ENCODE assay signal across 1 cellular context in the genomic region with DNA sequence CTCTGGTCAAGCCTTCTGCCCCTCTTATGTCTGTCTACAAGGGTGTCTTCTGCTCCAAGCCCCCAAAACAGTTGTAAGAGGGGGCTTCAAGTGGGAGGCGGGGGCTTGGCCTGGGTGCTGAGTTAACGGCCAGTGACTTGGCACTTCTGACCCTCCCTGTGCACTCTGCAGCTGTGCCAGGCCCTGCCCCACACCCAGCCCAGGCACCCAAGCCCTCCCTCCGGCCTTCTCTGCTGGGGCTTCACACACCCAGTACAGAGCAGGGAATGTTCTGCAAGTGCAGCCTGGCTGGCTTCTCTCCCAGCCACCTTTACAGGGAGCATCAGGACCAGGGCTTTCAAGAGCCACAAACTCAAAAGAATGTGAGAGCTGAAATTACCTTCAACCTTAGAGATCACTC.
TF ChIP-seq lines count a peak whose summit lies in the region.

No MANE protein-coding gene starts in this region.

TF ChIP-seq in WTC11, 78 proteins besides CTCF, POLR2A, EP300 and RAD21 (continued from another document):
- TF ChIP-seq GTF2I (CRISPR knock-in tag; conservative IDR thresholded peaks at IDR 0.05) = no peak
- no peak for TF ChIP-seq FOXP1 (CRISPR knock-in tag; IDR thresholded peaks at IDR 0.05; ENCODE audit: borderline replicate concordance)
- TF ChIP-seq, protein P1, sequence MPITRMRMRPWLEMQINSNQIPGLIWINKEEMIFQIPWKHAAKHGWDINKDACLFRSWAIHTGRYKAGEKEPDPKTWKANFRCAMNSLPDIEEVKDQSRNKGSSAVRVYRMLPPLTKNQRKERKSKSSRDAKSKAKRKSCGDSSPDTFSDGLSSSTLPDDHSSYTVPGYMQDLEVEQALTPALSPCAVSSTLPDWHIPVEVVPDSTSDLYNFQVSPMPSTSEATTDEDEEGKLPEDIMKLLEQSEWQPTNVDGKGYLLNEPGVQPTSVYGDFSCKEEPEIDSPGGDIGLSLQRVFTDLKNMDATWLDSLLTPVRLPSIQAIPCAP (CRISPR knock-in tag; IDR thresholded peaks at IDR 0.05) = no peak
- TF ChIP-seq, protein P2, sequence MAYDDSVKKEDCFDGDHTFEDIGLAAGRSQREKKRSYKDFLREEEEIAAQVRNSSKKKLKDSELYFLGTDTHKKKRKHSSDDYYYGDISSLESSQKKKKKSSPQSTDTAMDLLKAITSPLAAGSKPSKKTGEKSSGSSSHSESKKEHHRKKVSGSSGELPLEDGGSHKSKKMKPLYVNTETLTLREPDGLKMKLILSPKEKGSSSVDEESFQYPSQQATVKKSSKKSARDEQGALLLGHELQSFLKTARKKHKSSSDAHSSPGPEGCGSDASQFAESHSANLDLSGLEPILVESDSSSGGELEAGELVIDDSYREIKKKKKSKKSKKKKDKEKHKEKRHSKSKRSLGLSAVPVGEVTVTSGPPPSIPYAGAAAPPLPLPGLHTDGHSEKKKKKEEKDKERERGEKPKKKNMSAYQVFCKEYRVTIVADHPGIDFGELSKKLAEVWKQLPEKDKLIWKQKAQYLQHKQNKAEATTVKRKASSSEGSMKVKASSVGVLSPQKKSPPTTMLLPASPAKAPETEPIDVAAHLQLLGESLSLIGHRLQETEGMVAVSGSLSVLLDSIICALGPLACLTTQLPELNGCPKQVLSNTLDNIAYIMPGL (CRISPR knock-in tag; IDR thresholded peaks at IDR 0.05) = no peak
